In genomic region chr2:238863749-238864206, GRCh38 we compare ENCODE assay signal across 11 cellular contexts. TPM values are rescaled to one million over a fixed set of nuclear protein-coding genes. Genes with fewer than 3 reads are reported as not detected.
DNase-seq lines count a peak whose midpoint lies in the region; ATAC-seq and TF ChIP-seq lines count a peak whose summit lies in the region.
"Had no signal": no experiment of that assay in that cellular context is flagged by ENCODE, and none has a peak within 500 bp of the region (broad histone marks: within the 10 kb centered on the region; RNA-seq: fewer than 3 reads in every experiment).

No MANE protein-coding gene starts in this region.

- TF ChIP-seq CTCF in RWPE2 (IDR thresholded peaks at IDR 0.05; ENCODE audit: poor library complexity, severe bottlenecking), result no peak
- TF ChIP-seq CTCF in neural crest cell (conservative IDR thresholded peaks at IDR 0.05), result no peak
- no peak for TF ChIP-seq CTCF in lower leg skin (IDR thresholded peaks at IDR 0.05)

- H3K4me3 Mint-ChIP-seq in neural crest cell, result peak overlapping the region; percentile 36
- H3K4me3 Mint-ChIP-seq in CD4-positive, alpha-beta memory T cell, result no peak overlapping the region
- H3K4me3 Mint-ChIP-seq: activated CD4-positive, alpha-beta memory T cell treated with anti-CD3 and anti-CD28 coated beads for 36 hours; immature natural killer cell had no signal

- POLR2A ChIA-PET in CD4-positive, alpha-beta memory T cell (lab: Charles Lee; ENCODE audit: partially characterized antibody), result no interaction called here

- no peak overlapping the region for H3K4me3 ChIP-seq in RWPE2 (ENCODE audit: severe bottlenecking)
- H3K4me3 ChIP-seq in esophagus (ENCODE audit: low read depth in 1 of 2, low read length in 2 of 2), result no peak overlapping the region
- no peak overlapping the region for H3K4me3 ChIP-seq in urinary bladder (ENCODE audit: low read depth, low read length)
- no peak overlapping the region for H3K4me3 ChIP-seq in lower leg skin (ENCODE audit: low read depth, poor library complexity, severe bottlenecking)
- H3K4me3 ChIP-seq in CD4-positive, alpha-beta memory T cell (ENCODE audit: low read length in 2 of 2), result no peak overlapping the region

- no peak for ATAC-seq in RWPE2 (ENCODE audit: low read depth)

- H3K36me3 ChIP-seq in RWPE2 (ENCODE audit: low read depth) (peaks cover 8% of the 10 kb centered on the region; the same call in 1 of the 2 replicates), esophagus (ENCODE audit: control insufficient read depth in 2 of 2, insufficient read depth in 2 of 2, low read length in 1 of 2) (no peaks in the 10 kb centered on the region), urinary bladder (ENCODE audit: insufficient read depth) (no peaks in the 10 kb centered on the region)
- H3K36me3 ChIP-seq in CD4-positive, alpha-beta memory T cell (ENCODE audit: insufficient read depth, low read length), result no peaks in the 10 kb centered on the region

- H3K27ac Mint-ChIP-seq in neural crest cell (ENCODE audit: unreplicated experiment), result peak overlapping the region; percentile 95
- no peak overlapping the region for H3K27ac Mint-ChIP-seq in CD4-positive, alpha-beta memory T cell
- H3K27ac Mint-ChIP-seq: activated CD4-positive, alpha-beta memory T cell treated with anti-CD3 and anti-CD28 coated beads for 36 hours; immature natural killer cell had no signal

- DNase-seq in RWPE2 (ENCODE audit: low spot score), result no peak
- DNase-seq in neural crest cell (ENCODE audit: low read depth, low spot score), result no peak
- DNase-seq in NCI-H526 (lab: John Stamatoyannopoulos, UW), result no peak
- DNase-seq in lower leg skin (ENCODE audit: low spot score in 2 of 2), result no peak
- DNase-seq in CD4-positive, alpha-beta memory T cell, result no peak
- DNase-seq: immature natural killer cell, NCI-H1417 treated with DMSO at 0.1 percent for 48 hours had no signal

- peaks cover 23% of the 10 kb centered on the region for H3K4me1 Mint-ChIP-seq in neural crest cell
- H3K4me1 Mint-ChIP-seq in CD4-positive, alpha-beta memory T cell, result no peaks in the 10 kb centered on the region
- H3K4me1 Mint-ChIP-seq: immature natural killer cell had no signal

- 40 to 61% methylated on average over 9 of the region's 9 CpGs for WGBS in esophagus, 2 donors
- WGBS in urinary bladder, result 59% methylated on average over 9 of the region's 9 CpGs
- WGBS in lower leg skin, 2 donors, result 55 to 63% methylated on average over 9 of the region's 9 CpGs

- no peaks in the 10 kb centered on the region for H3K36me3 Mint-ChIP-seq in neural crest cell (ENCODE audit: low read depth)
- no peaks in the 10 kb centered on the region for H3K36me3 Mint-ChIP-seq in CD4-positive, alpha-beta memory T cell
- H3K36me3 Mint-ChIP-seq: activated CD4-positive, alpha-beta memory T cell treated with anti-CD3 and anti-CD28 coated beads for 36 hours; immature natural killer cell had no signal

- H3K27ac ChIP-seq in RWPE2 (ENCODE audit: poor library complexity, severe bottlenecking) (peak overlapping the region; percentile 68), esophagus (ENCODE audit: low read depth in 2 of 2, low read length in 1 of 2) (peak overlapping the region; percentile 37 to 51), urinary bladder (ENCODE audit: low read depth) (peak overlapping the region; percentile 27)
- H3K27ac ChIP-seq in CD4-positive, alpha-beta memory T cell (ENCODE audit: low read depth, low read length), result no peak overlapping the region
- H3K27ac ChIP-seq: parathyroid adenoma had no signal

- H3K4me1 ChIP-seq in RWPE2 (ENCODE audit: insufficient read depth, poor library complexity, severe bottlenecking) (peaks cover 25% of the 10 kb centered on the region), esophagus (ENCODE audit: control insufficient read depth in 2 of 2, insufficient read depth in 2 of 2, low read length in 1 of 2) (peaks cover 5 to 6% of the 10 kb centered on the region in 2 donors), urinary bladder (ENCODE audit: insufficient read depth) (no peaks in the 10 kb centered on the region)
- H3K4me1 ChIP-seq in CD4-positive, alpha-beta memory T cell (ENCODE audit: insufficient read depth, low read length), result no peaks in the 10 kb centered on the region
- H3K4me1 ChIP-seq: parathyroid adenoma had no signal

- H3K9me3 ChIP-seq in RWPE2 (ENCODE audit: severe bottlenecking), result no peaks in the 10 kb centered on the region
- no peaks in the 10 kb centered on the region for H3K9me3 ChIP-seq in esophagus (ENCODE audit: control insufficient read depth in 2 of 2, insufficient read depth in 1 of 2, low read depth in 1 of 2, low read length in 1 of 2)
- H3K9me3 ChIP-seq in CD4-positive, alpha-beta memory T cell (ENCODE audit: control insufficient read depth in 1 of 2, low read length in 2 of 2), result no peaks in the 10 kb centered on the region

- H3K27me3 ChIP-seq in RWPE2 (ENCODE audit: insufficient read depth, poor library complexity, severe bottlenecking), result no peaks in the 10 kb centered on the region
- H3K27me3 ChIP-seq in esophagus (ENCODE audit: control insufficient read depth in 1 of 2, insufficient read depth in 2 of 2, low read length in 2 of 2), result no peaks in the 10 kb centered on the region
- H3K27me3 ChIP-seq in CD4-positive, alpha-beta memory T cell (ENCODE audit: insufficient read depth, low read length), result no peaks in the 10 kb centered on the region

- peaks cover 3% of the 10 kb centered on the region for H3K27me3 Mint-ChIP-seq in neural crest cell (ENCODE audit: low read depth)
- H3K27me3 Mint-ChIP-seq in CD4-positive, alpha-beta memory T cell, result peaks cover 6 to 7% of the 10 kb centered on the region in 2 donors

- H3K9me3 Mint-ChIP-seq in neural crest cell, result no peaks in the 10 kb centered on the region
- peaks cover 0 to 2% (median 0%) of the 10 kb centered on the region in 8 donors for H3K9me3 Mint-ChIP-seq in CD4-positive, alpha-beta memory T cell
- H3K9me3 Mint-ChIP-seq: activated CD4-positive, alpha-beta memory T cell treated with anti-CD3 and anti-CD28 coated beads for 36 hours; immature natural killer cell had no signal

- intact Hi-C loops in lower leg skin (cut with DNase I; ENCODE audit: low total_unique reads), result no loop called here
- intact Hi-C loops in CD4-positive, alpha-beta memory T cell (cut with micrococcal nuclease), result no loop called here

- CTCF ChIA-PET in CD4-positive, alpha-beta memory T cell (lab: Charles Lee; ENCODE audit: partially characterized antibody), result no interaction called here

- TF ChIP-seq POLR2A in lower leg skin (IDR thresholded peaks at IDR 0.05), result no peak

RNA-seq across cellular contexts. Expression of gene TWIST2, which starts 15.9 kb away (rescaled TPM):
- polyA plus RNA-seq in esophagus (1 to 10 TPM; 1.8 to 5.2 TPM), urinary bladder (25.1 TPM)
- total RNA-seq in neural crest cell (0.96 and 1.1 TPM in 2 replicates), urinary bladder (20.5 TPM), lower leg skin (10 to 100 TPM; 36.5 to 47.8 (median 38.5) TPM)
- total RNA-seq in CD4-positive, alpha-beta memory T cell, result not detected
- not detected for polyA plus RNA-seq in CD4-positive, alpha-beta memory T cell
- total RNA-seq: activated CD4-positive, alpha-beta memory T cell treated with anti-CD3 and anti-CD28 coated beads for 36 hours had no signal

Comparison
In these comparisons a context has a peak if more than half of its experiments do, and no peak if none do; other contexts are left out.
1. RNA of gene TWIST2, which starts 15.9 kb away (total RNA-seq): 36.5 to 47.8 TPM in lower leg skin and 20.5 TPM in urinary bladder (single experiment); 0.96 to 1.1 TPM in neural crest cell and not detected in CD4-positive, alpha-beta memory T cell; every median in the first group is over 10 times any median in the second.